Comparison of ENCODE assay signal across 1 cellular context in genomic region chr1:150579110-150579954, GRCh38.
A peak's percentile ranks its signal among the peaks of the same experiment; 100 is the strongest.
TF ChIP-seq lines count a peak whose summit lies in the region.

TSS of gene MCL1 (minus strand) at chr1:150579610. CDS start at chr1:150579530, 80 bp downstream.

TF ChIP-seq in HepG2, 621 proteins besides CTCF, POLR2A, EP300 and RAD21 (continued from another document and continues in another):
- TF ChIP-seq JARID2 (CRISPR knock-in tag; IDR thresholded peaks at IDR 0.05; ENCODE audit: insufficient replicate concordance) = no peak
- peak; percentile 90; the same call in 1 of the 2 replicates for TF ChIP-seq ZNF546 (CRISPR knock-in tag; conservative IDR thresholded peaks at IDR 0.05)
- 0 out of 2 replicates have a peak, but pooled peaks have one; percentile 14 for TF ChIP-seq HMG20B (CRISPR knock-in tag; conservative IDR thresholded peaks at IDR 0.05)
- TF ChIP-seq, protein P1, sequence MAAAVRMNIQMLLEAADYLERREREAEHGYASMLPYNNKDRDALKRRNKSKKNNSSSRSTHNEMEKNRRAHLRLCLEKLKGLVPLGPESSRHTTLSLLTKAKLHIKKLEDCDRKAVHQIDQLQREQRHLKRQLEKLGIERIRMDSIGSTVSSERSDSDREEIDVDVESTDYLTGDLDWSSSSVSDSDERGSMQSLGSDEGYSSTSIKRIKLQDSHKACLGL (CRISPR knock-in tag; IDR thresholded peaks at IDR 0.05) = no peak
- TF ChIP-seq, protein P2, sequence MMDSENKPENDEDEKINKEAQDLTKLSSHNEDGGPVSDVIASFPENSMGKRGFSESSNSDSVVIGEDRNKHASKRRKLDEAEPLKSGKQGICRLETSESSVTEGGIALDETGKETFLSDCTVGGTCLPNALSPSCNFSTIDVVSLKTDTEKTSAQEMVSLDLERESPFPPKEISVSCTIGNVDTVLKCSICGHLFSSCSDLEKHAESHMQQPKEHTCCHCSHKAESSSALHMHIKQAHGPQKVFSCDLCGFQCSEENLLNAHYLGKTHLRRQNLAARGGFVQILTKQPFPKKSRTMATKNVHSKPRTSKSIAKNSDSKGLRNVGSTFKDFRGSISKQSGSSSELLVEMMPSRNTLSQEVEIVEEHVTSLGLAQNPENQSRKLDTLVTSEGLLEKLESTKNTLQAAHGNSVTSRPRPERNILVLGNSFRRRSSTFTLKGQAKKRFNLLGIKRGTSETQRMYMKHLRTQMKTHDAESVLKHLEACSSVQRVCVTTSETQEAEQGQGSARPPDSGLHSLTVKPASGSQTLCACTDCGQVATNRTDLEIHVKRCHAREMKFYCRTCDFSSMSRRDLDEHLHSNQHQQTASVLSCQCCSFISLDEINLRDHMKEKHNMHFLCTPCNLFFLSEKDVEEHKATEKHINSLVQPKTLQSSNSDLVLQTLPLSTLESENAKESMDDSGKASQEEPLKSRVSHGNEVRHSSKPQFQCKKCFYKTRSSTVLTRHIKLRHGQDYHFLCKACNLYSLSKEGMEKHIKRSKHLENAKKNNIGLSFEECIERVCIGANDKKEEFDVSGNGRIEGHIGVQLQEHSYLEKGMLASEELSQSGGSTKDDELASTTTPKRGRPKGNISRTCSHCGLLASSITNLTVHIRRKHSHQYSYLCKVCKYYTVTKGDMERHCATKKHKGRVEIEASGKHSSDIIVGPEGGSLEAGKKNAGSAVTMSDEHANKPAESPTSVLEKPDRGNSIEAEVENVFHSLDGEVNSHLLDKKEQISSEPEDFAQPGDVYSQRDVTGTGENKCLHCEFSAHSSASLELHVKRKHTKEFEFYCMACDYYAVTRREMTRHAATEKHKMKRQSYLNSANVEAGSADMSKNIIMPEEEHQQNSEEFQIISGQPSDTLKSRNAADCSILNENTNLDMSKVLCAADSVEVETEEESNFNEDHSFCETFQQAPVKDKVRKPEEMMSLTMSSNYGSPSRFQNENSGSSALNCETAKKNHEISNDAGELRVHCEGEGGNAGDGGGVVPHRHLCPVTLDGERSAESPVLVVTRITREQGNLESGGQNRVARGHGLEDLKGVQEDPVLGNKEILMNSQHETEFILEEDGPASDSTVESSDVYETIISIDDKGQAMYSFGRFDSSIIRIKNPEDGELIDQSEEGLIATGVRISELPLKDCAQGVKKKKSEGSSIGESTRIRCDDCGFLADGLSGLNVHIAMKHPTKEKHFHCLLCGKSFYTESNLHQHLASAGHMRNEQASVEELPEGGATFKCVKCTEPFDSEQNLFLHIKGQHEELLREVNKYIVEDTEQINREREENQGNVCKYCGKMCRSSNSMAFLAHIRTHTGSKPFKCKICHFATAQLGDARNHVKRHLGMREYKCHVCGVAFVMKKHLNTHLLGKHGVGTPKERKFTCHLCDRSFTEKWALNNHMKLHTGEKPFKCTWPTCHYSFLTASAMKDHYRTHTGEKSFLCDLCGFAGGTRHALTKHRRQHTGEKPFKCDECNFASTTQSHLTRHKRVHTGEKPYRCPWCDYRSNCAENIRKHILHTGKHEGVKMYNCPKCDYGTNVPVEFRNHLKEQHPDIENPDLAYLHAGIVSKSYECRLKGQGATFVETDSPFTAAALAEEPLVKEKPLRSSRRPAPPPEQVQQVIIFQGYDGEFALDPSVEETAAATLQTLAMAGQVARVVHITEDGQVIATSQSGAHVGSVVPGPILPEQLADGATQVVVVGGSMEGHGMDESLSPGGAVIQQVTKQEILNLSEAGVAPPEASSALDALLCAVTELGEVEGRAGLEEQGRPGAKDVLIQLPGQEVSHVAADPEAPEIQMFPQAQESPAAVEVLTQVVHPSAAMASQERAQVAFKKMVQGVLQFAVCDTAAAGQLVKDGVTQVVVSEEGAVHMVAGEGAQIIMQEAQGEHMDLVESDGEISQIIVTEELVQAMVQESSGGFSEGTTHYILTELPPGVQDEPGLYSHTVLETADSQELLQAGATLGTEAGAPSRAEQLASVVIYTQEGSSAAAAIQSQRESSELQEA (CRISPR knock-in tag; IDR thresholded peaks at IDR 0.05; ENCODE audit: not compliant biosample characterization) = no peak
- peak; percentile 50; the same call in 1 of the 2 replicates for TF ChIP-seq IRF9 (CRISPR knock-in tag; IDR thresholded peaks at IDR 0.05; ENCODE audit: borderline replicate concordance)
- TF ChIP-seq MBD4 (IDR thresholded peaks at IDR 0.05; ENCODE audit: borderline replicate concordance, low read length) = no peak
- 0 out of 2 replicates have a peak, but pooled peaks have one; percentile 9 for TF ChIP-seq GATAD2A (CRISPR knock-in tag; IDR thresholded peaks at IDR 0.05)
- TF ChIP-seq RBM22 (optimal IDR thresholded peaks at IDR 0.05; ENCODE audit: low read length) = peak; percentile 14
- no peak for TF ChIP-seq ZNF30 (CRISPR knock-in tag; IDR thresholded peaks at IDR 0.05)
- peak; percentile 36; the same call in 1 of the 2 replicates for TF ChIP-seq KMT2A (CRISPR knock-in tag; IDR thresholded peaks at IDR 0.05)
- peak; percentile 95 for TF ChIP-seq SIN3A (IDR thresholded peaks at IDR 0.05; ENCODE audit: borderline replicate concordance, low read depth, low read length)
- TF ChIP-seq PAXIP1 (CRISPR knock-in tag; conservative IDR thresholded peaks at IDR 0.05) = peak; percentile 39; the same call in 1 of the 2 replicates
- TF ChIP-seq SALL2 (CRISPR knock-in tag; IDR thresholded peaks at IDR 0.05) = peak; percentile 29; the same call in 1 of the 2 replicates
- TF ChIP-seq ISX (CRISPR knock-in tag; conservative IDR thresholded peaks at IDR 0.05) = peak; percentile 61; the same call in 1 of the 2 replicates
- no peak for TF ChIP-seq IRF2 (CRISPR knock-in tag; IDR thresholded peaks at IDR 0.05)
- peak; percentile 99 for TF ChIP-seq AGO2 (optimal IDR thresholded peaks at IDR 0.05; ENCODE audit: low read depth, low read length)
- TF ChIP-seq SAFB2 (CRISPR knock-in tag; IDR thresholded peaks at IDR 0.05; ENCODE audit: borderline replicate concordance, low read depth) = peak; percentile 35; the same call in 1 of the 2 replicates
- TF ChIP-seq SRSF4 (IDR thresholded peaks at IDR 0.05; ENCODE audit: low read depth, low read length, poor library complexity, severe bottlenecking) = peak; percentile 66
- no peak for TF ChIP-seq ZFP1 (CRISPR knock-in tag; IDR thresholded peaks at IDR 0.05)
- peak; percentile 36; the same call in 1 of the 2 replicates for TF ChIP-seq FOXJ3 (CRISPR knock-in tag; IDR thresholded peaks at IDR 0.05; ENCODE audit: borderline replicate concordance)
- no peak for TF ChIP-seq SMARCC2 (IDR thresholded peaks at IDR 0.05)
- TF ChIP-seq NR3C1 (CRISPR knock-in tag; IDR thresholded peaks at IDR 0.05) = no peak
- no peak for TF ChIP-seq ZNF780A (CRISPR knock-in tag; IDR thresholded peaks at IDR 0.05)
- TF ChIP-seq ATF7-NPFF (CRISPR knock-in tag; IDR thresholded peaks at IDR 0.05; ENCODE audit: low read depth) = peak; percentile 28; the same call in 1 of the 2 replicates
- TF ChIP-seq, protein P3, sequence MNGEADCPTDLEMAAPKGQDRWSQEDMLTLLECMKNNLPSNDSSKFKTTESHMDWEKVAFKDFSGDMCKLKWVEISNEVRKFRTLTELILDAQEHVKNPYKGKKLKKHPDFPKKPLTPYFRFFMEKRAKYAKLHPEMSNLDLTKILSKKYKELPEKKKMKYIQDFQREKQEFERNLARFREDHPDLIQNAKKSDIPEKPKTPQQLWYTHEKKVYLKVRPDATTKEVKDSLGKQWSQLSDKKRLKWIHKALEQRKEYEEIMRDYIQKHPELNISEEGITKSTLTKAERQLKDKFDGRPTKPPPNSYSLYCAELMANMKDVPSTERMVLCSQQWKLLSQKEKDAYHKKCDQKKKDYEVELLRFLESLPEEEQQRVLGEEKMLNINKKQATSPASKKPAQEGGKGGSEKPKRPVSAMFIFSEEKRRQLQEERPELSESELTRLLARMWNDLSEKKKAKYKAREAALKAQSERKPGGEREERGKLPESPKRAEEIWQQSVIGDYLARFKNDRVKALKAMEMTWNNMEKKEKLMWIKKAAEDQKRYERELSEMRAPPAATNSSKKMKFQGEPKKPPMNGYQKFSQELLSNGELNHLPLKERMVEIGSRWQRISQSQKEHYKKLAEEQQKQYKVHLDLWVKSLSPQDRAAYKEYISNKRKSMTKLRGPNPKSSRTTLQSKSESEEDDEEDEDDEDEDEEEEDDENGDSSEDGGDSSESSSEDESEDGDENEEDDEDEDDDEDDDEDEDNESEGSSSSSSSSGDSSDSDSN (CRISPR knock-in tag; IDR thresholded peaks at IDR 0.05) = peak; percentile 59; the same call in 1 of the 2 replicates
- 0 out of 2 replicates have a peak, but pooled peaks have one; percentile 4 for TF ChIP-seq MIER2 (CRISPR knock-in tag; IDR thresholded peaks at IDR 0.05)
- TF ChIP-seq CENPT (CRISPR knock-in tag; IDR thresholded peaks at IDR 0.05; ENCODE audit: low read depth) = no peak
- TF ChIP-seq ZNF329 (CRISPR knock-in tag; IDR thresholded peaks at IDR 0.05; ENCODE audit: low read depth) = no peak
- peak; percentile 85 for TF ChIP-seq GABPB1 (CRISPR knock-in tag; IDR thresholded peaks at IDR 0.05)
- TF ChIP-seq IKZF5 (CRISPR knock-in tag; IDR thresholded peaks at IDR 0.05) = peak; percentile 62; the same call in 1 of the 2 replicates
- peak; percentile 99 for TF ChIP-seq POLR2AphosphoS5 (IDR thresholded peaks at IDR 0.05; ENCODE audit: low read depth, low read length)
- TF ChIP-seq, protein P4, sequence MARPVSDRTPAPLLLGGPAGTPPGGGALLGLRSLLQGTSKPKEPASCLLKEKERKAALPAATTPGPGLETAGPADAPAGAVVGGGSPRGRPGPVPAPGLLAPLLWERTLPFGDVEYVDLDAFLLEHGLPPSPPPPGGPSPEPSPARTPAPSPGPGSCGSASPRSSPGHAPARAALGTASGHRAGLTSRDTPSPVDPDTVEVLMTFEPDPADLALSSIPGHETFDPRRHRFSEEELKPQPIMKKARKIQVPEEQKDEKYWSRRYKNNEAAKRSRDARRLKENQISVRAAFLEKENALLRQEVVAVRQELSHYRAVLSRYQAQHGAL (CRISPR knock-in tag; IDR thresholded peaks at IDR 0.05; ENCODE audit: not compliant biosample characterization) = peak; percentile 47
- TF ChIP-seq, protein P5, sequence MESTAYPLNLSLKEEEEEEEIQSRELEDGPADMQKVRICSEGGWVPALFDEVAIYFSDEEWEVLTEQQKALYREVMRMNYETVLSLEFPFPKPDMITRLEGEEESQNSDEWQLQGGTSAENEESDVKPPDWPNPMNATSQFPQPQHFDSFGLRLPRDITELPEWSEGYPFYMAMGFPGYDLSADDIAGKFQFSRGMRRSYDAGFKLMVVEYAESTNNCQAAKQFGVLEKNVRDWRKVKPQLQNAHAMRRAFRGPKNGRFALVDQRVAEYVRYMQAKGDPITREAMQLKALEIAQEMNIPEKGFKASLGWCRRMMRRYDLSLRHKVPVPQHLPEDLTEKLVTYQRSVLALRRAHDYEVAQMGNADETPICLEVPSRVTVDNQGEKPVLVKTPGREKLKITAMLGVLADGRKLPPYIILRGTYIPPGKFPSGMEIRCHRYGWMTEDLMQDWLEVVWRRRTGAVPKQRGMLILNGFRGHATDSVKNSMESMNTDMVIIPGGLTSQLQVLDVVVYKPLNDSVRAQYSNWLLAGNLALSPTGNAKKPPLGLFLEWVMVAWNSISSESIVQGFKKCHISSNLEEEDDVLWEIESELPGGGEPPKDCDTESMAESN (CRISPR knock-in tag; conservative IDR thresholded peaks at IDR 0.05) = peak; percentile 40; the same call in 1 of the 2 replicates
- TF ChIP-seq ARHGAP35 (CRISPR knock-in tag; IDR thresholded peaks at IDR 0.05; ENCODE audit: borderline replicate concordance) = 0 out of 2 replicates have a peak, but pooled peaks have one; percentile 76
- 0 out of 2 replicates have a peak, but pooled peaks have one; percentile 23 for TF ChIP-seq ZNF317 (CRISPR knock-in tag; IDR thresholded peaks at IDR 0.05)
- peak; percentile 26; the same call in 1 of the 2 replicates for TF ChIP-seq HDAC2 (CRISPR knock-in tag; IDR thresholded peaks at IDR 0.05)
